In the genomic region with DNA sequence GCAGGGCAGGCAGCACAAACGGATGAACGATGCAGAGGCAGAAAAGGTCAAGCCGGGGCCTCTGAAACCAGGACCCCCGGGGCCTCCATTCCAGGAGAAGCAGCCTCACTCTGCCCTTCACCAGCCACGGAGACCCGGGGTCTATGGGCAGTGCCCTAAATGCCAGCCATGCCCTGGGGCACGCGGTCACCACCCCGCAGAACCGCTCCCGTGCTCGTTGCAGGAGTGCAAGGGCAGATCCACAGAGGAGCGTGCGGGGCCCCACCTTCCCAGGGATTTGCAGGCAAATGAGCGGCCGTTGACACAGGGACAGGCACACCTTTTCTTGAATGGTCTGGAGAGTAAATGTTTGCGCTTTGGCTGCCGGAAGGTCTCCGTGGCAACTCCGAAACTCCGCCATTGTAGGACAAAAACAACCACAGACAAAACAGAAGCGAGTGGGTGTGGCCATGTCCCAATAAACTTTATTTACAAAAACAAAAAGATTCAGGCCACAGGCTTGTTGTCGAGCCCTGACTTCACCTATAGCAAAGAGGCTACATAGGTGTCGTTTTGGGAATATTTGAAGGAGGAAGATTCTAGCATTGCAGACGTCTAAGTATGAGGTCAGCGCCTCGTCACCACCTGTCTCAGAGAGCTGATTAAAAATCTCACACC, we compare ENCODE assay signal across 1 cellular context.
TF ChIP-seq lines count a peak whose summit lies in the region.

No MANE protein-coding gene starts in this region.

TF ChIP-seq in HepG2, 621 proteins besides CTCF, POLR2A, EP300 and RAD21 (continued from another document and continues in another):
- TF ChIP-seq, protein P1, sequence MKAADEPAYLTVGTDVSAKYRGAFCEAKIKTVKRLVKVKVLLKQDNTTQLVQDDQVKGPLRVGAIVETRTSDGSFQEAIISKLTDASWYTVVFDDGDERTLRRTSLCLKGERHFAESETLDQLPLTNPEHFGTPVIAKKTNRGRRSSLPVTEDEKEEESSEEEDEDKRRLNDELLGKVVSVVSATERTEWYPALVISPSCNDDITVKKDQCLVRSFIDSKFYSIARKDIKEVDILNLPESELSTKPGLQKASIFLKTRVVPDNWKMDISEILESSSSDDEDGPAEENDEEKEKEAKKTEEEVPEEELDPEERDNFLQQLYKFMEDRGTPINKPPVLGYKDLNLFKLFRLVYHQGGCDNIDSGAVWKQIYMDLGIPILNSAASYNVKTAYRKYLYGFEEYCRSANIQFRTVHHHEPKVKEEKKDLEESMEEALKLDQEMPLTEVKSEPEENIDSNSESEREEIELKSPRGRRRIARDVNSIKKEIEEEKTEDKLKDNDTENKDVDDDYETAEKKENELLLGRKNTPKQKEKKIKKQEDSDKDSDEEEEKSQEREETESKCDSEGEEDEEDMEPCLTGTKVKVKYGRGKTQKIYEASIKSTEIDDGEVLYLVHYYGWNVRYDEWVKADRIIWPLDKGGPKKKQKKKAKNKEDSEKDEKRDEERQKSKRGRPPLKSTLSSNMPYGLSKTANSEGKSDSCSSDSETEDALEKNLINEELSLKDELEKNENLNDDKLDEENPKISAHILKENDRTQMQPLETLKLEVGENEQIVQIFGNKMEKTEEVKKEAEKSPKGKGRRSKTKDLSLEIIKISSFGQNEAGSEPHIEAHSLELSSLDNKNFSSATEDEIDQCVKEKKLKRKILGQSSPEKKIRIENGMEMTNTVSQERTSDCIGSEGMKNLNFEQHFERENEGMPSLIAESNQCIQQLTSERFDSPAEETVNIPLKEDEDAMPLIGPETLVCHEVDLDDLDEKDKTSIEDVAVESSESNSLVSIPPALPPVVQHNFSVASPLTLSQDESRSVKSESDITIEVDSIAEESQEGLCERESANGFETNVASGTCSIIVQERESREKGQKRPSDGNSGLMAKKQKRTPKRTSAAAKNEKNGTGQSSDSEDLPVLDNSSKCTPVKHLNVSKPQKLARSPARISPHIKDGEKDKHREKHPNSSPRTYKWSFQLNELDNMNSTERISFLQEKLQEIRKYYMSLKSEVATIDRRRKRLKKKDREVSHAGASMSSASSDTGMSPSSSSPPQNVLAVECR (CRISPR knock-in tag; IDR thresholded peaks at IDR 0.05; ENCODE audit: borderline replicate concordance), result no peak; the same call in 1 of the 2 replicates
- TF ChIP-seq NFYB (CRISPR knock-in tag; IDR thresholded peaks at IDR 0.05) (no peak), NCOA2 (CRISPR knock-in tag; IDR thresholded peaks at IDR 0.05) (no peak), RFXAP (CRISPR knock-in tag; IDR thresholded peaks at IDR 0.05; ENCODE audit: borderline replicate concordance) (0 out of 2 replicates have a peak, but pooled peaks have one; percentile 23), TCF7L2 (IDR thresholded peaks at IDR 0.05; ENCODE audit: low read depth, low read length) (no peak), FOSL1 (CRISPR knock-in tag; IDR thresholded peaks at IDR 0.05; ENCODE audit: borderline replicate concordance) (no peak), SMAD3 (CRISPR knock-in tag; IDR thresholded peaks at IDR 0.05) (no peak), ZNF432 (CRISPR knock-in tag; IDR thresholded peaks at IDR 0.05; ENCODE audit: borderline replicate concordance) (no peak), RFXANK (CRISPR knock-in tag; IDR thresholded peaks at IDR 0.05) (no peak), MZF1 (CRISPR knock-in tag; IDR thresholded peaks at IDR 0.05; ENCODE audit: borderline replicate concordance) (no peak), TCF7 (IDR thresholded peaks at IDR 0.05; ENCODE audit: low read depth) (no peak), TOE1 (CRISPR knock-in tag; IDR thresholded peaks at IDR 0.05) (no peak), CCAR2 (optimal IDR thresholded peaks at IDR 0.05; ENCODE audit: low read depth, low read length) (no peak), ISL2 (CRISPR knock-in tag; IDR thresholded peaks at IDR 0.05) (no peak), ZBTB7A (CRISPR knock-in tag; IDR thresholded peaks at IDR 0.05) (no peak), CCDC6 (CRISPR knock-in tag; IDR thresholded peaks at IDR 0.05) (no peak), EED (CRISPR knock-in tag; IDR thresholded peaks at IDR 0.05) (no peak), KDM1A (CRISPR knock-in tag; IDR thresholded peaks at IDR 0.05) (no peak)
- TF ChIP-seq, protein P2, sequence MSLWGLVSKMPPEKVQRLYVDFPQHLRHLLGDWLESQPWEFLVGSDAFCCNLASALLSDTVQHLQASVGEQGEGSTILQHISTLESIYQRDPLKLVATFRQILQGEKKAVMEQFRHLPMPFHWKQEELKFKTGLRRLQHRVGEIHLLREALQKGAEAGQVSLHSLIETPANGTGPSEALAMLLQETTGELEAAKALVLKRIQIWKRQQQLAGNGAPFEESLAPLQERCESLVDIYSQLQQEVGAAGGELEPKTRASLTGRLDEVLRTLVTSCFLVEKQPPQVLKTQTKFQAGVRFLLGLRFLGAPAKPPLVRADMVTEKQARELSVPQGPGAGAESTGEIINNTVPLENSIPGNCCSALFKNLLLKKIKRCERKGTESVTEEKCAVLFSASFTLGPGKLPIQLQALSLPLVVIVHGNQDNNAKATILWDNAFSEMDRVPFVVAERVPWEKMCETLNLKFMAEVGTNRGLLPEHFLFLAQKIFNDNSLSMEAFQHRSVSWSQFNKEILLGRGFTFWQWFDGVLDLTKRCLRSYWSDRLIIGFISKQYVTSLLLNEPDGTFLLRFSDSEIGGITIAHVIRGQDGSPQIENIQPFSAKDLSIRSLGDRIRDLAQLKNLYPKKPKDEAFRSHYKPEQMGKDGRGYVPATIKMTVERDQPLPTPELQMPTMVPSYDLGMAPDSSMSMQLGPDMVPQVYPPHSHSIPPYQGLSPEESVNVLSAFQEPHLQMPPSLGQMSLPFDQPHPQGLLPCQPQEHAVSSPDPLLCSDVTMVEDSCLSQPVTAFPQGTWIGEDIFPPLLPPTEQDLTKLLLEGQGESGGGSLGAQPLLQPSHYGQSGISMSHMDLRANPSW (CRISPR knock-in tag; IDR thresholded peaks at IDR 0.05; ENCODE audit: borderline replicate concordance), result no peak
- TF ChIP-seq, protein P3, sequence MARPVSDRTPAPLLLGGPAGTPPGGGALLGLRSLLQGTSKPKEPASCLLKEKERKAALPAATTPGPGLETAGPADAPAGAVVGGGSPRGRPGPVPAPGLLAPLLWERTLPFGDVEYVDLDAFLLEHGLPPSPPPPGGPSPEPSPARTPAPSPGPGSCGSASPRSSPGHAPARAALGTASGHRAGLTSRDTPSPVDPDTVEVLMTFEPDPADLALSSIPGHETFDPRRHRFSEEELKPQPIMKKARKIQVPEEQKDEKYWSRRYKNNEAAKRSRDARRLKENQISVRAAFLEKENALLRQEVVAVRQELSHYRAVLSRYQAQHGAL (CRISPR knock-in tag; IDR thresholded peaks at IDR 0.05; ENCODE audit: not compliant biosample characterization), result no peak
- TF ChIP-seq, protein P4, sequence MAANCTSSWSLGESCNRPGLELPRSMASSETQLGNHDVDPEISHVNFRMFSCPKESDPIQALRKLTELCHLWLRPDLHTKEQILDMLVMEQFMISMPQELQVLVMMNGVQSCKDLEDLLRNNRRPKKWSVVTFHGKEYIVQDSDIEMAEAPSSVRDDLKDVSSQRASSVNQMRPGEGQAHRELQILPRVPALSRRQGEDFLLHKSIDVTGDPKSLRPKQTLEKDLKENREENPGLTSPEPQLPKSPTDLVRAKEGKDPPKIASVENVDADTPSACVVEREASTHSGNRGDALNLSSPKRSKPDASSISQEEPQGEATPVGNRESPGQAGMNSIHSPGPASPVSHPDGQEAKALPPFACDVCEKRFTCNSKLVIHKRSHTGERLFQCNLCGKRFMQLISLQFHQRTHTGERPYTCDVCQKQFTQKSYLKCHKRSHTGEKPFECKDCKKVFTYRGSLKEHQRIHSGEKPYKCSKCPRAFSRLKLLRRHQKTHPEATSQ (CRISPR knock-in tag; IDR thresholded peaks at IDR 0.05; ENCODE audit: borderline replicate concordance), result no peak
- TF ChIP-seq, protein P5, sequence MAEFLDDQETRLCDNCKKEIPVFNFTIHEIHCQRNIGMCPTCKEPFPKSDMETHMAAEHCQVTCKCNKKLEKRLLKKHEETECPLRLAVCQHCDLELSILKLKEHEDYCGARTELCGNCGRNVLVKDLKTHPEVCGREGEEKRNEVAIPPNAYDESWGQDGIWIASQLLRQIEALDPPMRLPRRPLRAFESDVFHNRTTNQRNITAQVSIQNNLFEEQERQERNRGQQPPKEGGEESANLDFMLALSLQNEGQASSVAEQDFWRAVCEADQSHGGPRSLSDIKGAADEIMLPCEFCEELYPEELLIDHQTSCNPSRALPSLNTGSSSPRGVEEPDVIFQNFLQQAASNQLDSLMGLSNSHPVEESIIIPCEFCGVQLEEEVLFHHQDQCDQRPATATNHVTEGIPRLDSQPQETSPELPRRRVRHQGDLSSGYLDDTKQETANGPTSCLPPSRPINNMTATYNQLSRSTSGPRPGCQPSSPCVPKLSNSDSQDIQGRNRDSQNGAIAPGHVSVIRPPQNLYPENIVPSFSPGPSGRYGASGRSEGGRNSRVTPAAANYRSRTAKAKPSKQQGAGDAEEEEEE (CRISPR knock-in tag; IDR thresholded peaks at IDR 0.05; ENCODE audit: borderline replicate concordance), result no peak
- TF ChIP-seq, protein P6, sequence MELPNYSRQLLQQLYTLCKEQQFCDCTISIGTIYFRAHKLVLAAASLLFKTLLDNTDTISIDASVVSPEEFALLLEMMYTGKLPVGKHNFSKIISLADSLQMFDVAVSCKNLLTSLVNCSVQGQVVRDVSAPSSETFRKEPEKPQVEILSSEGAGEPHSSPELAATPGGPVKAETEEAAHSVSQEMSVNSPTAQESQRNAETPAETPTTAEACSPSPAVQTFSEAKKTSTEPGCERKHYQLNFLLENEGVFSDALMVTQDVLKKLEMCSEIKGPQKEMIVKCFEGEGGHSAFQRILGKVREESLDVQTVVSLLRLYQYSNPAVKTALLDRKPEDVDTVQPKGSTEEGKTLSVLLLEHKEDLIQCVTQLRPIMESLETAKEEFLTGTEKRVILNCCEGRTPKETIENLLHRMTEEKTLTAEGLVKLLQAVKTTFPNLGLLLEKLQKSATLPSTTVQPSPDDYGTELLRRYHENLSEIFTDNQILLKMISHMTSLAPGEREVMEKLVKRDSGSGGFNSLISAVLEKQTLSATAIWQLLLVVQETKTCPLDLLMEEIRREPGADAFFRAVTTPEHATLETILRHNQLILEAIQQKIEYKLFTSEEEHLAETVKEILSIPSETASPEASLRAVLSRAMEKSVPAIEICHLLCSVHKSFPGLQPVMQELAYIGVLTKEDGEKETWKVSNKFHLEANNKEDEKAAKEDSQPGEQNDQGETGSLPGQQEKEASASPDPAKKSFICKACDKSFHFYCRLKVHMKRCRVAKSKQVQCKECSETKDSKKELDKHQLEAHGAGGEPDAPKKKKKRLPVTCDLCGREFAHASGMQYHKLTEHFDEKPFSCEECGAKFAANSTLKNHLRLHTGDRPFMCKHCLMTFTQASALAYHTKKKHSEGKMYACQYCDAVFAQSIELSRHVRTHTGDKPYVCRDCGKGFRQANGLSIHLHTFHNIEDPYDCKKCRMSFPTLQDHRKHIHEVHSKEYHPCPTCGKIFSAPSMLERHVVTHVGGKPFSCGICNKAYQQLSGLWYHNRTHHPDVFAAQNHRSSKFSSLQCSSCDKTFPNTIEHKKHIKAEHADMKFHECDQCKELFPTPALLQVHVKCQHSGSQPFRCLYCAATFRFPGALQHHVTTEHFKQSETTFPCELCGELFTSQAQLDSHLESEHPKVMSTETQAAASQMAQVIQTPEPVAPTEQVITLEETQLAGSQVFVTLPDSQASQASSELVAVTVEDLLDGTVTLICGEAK (IDR thresholded peaks at IDR 0.05), result no peak
- TF ChIP-seq, protein P6 (CRISPR knock-in tag; IDR thresholded peaks at IDR 0.05), result peak; percentile 95
- TF ChIP-seq, protein P7, sequence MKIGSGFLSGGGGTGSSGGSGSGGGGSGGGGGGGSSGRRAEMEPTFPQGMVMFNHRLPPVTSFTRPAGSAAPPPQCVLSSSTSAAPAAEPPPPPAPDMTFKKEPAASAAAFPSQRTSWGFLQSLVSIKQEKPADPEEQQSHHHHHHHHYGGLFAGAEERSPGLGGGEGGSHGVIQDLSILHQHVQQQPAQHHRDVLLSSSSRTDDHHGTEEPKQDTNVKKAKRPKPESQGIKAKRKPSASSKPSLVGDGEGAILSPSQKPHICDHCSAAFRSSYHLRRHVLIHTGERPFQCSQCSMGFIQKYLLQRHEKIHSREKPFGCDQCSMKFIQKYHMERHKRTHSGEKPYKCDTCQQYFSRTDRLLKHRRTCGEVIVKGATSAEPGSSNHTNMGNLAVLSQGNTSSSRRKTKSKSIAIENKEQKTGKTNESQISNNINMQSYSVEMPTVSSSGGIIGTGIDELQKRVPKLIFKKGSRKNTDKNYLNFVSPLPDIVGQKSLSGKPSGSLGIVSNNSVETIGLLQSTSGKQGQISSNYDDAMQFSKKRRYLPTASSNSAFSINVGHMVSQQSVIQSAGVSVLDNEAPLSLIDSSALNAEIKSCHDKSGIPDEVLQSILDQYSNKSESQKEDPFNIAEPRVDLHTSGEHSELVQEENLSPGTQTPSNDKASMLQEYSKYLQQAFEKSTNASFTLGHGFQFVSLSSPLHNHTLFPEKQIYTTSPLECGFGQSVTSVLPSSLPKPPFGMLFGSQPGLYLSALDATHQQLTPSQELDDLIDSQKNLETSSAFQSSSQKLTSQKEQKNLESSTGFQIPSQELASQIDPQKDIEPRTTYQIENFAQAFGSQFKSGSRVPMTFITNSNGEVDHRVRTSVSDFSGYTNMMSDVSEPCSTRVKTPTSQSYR (CRISPR knock-in tag; IDR thresholded peaks at IDR 0.05; ENCODE audit: borderline replicate concordance), result no peak
- TF ChIP-seq, protein P8, sequence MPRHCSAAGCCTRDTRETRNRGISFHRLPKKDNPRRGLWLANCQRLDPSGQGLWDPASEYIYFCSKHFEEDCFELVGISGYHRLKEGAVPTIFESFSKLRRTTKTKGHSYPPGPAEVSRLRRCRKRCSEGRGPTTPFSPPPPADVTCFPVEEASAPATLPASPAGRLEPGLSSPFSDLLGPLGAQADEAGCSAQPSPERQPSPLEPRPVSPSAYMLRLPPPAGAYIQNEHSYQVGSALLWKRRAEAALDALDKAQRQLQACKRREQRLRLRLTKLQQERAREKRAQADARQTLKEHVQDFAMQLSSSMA (CRISPR knock-in tag; IDR thresholded peaks at IDR 0.05), result no peak
